Comparison of ENCODE assay signal across 1 cellular context in genomic region chr5:78666041-78666444, GRCh38.
TF ChIP-seq lines count a peak whose summit lies in the region.

No MANE protein-coding gene starts in this region.

TF ChIP-seq in IMR-90, 13 proteins besides CTCF, POLR2A, EP300 and RAD21:
- TF ChIP-seq USF2 (IDR thresholded peaks at IDR 0.05; ENCODE audit: low read depth, low read length) (no peak), SMC3 (IDR thresholded peaks at IDR 0.05; ENCODE audit: low read depth, low read length) (no peak), CHD1 (IDR thresholded peaks at IDR 0.05; ENCODE audit: low read depth, low read length) (no peak), RCOR1 (IDR thresholded peaks at IDR 0.05; ENCODE audit: insufficient replicate concordance, low read length) (no peak), BHLHE40 (IDR thresholded peaks at IDR 0.05; ENCODE audit: low read depth, low read length) (no peak), MAFK (IDR thresholded peaks at IDR 0.05; ENCODE audit: low read depth, low read length) (no peak), ELK1 (IDR thresholded peaks at IDR 0.05; ENCODE audit: borderline replicate concordance, low read depth, low read length) (no peak), NFE2L2 (IDR thresholded peaks at IDR 0.05; ENCODE audit: low read depth, low read length) (no peak), RFX5 (IDR thresholded peaks at IDR 0.05; ENCODE audit: low read depth, low read length) (no peak), CEBPB (IDR thresholded peaks at IDR 0.05; ENCODE audit: low read depth, low read length) (no peak), FOS (IDR thresholded peaks at IDR 0.05; ENCODE audit: low read depth, low read length) (no peak), MAZ (IDR thresholded peaks at IDR 0.05; ENCODE audit: borderline replicate concordance, low read depth, low read length) (no peak), MXI1 (IDR thresholded peaks at IDR 0.05; ENCODE audit: borderline replicate concordance, low read depth, low read length) (no peak)
